ENCODE assay signal across 8 cellular contexts in genomic region chr11:76807206-76807875, GRCh38. TPM values are rescaled to one million over a fixed set of nuclear protein-coding genes. Genes with fewer than 3 reads are reported as not detected.
DNase-seq lines count a peak whose midpoint lies in the region; ATAC-seq and TF ChIP-seq lines count a peak whose summit lies in the region.

No MANE protein-coding gene starts in this region.

- no peak for TF ChIP-seq POLR2A in thyroid gland (IDR thresholded peaks at IDR 0.05)

- no peak overlapping the region for H3K4me3 Mint-ChIP-seq in activated T-helper 1 cell treated with anti-CD3 and anti-CD28 coated beads, Interleukin-12 subunit alpha, Interleukin-12 subunit beta, Interleukin-2, Interleukin-4 antibody, amounts not matched to agents 30 ng/mL and 10 ng/mL and 1 ng/mL, durations not matched to agents 14 hours and 24 hours and 36 hours

- H3K9ac ChIP-seq in neuronal stem cell (ENCODE audit: low read depth, low read length, poor library complexity): no peak overlapping the region

- peak; percentile 92 for DNase-seq in ELF-1 (ENCODE audit: low read depth, low spot score)
- peak; percentile 86 for DNase-seq in KBM-7
- DNase-seq in RWPE2 (ENCODE audit: low spot score): no peak
- peak; percentile 38 for DNase-seq in activated T-helper 1 cell treated with anti-CD3 and anti-CD28 coated beads, Interleukin-12 subunit alpha, Interleukin-12 subunit beta, Interleukin-2, Interleukin-4 antibody, amounts not matched to agents 30 ng/mL and 10 ng/mL and 1 ng/mL, durations not matched to agents 14 hours and 24 hours and 36 hours (ENCODE audit: low spot score)
- peak; percentile 79 for DNase-seq in fibroblast of villous mesenchyme (ENCODE audit: low read depth)
- DNase-seq in neuronal stem cell (ENCODE audit: low spot score): peak; percentile 88
- DNase-seq in thyroid gland: peak; percentile 85 to 90

- no peaks in the 10 kb centered on the region for H3K4me1 ChIP-seq in RWPE2 (ENCODE audit: insufficient read depth, poor library complexity, severe bottlenecking)
- peaks cover 3 to 13% of the 10 kb centered on the region in 2 donors for H3K4me1 ChIP-seq in neuronal stem cell (ENCODE audit: control insufficient read depth in 2 of 2, insufficient read depth in 1 of 2, low read depth in 1 of 2, low read length in 2 of 2)
- peaks cover 5 to 18% of the 10 kb centered on the region in 2 donors for H3K4me1 ChIP-seq in thyroid gland

- no peaks in the 10 kb centered on the region for H3K79me1 ChIP-seq in neuronal stem cell (ENCODE audit: low read depth, low read length)

- no peak overlapping the region for H3K23ac ChIP-seq in neuronal stem cell (ENCODE audit: low read depth, low read length, poor library complexity)

- TF ChIP-seq CTCF in RWPE2 (IDR thresholded peaks at IDR 0.05; ENCODE audit: poor library complexity, severe bottlenecking) (peak; percentile 81), fibroblast of villous mesenchyme (IDR thresholded peaks at IDR 0.05; ENCODE audit: insufficient read depth, low read depth, low read length) (peak; percentile 74), thyroid gland (IDR thresholded peaks at IDR 0.05) (peak; percentile 54 to 78 (median 69))

- H3K4me1 Mint-ChIP-seq in activated T-helper 1 cell treated with anti-CD3 and anti-CD28 coated beads, Interleukin-12 subunit alpha, Interleukin-12 subunit beta, Interleukin-2, Interleukin-4 antibody, amounts not matched to agents 30 ng/mL and 10 ng/mL and 1 ng/mL, durations not matched to agents 14 hours and 24 hours and 36 hours (ENCODE audit: low read depth): peaks cover 43% of the 10 kb centered on the region

- peak overlapping the region; percentile 85 for H2AFZ ChIP-seq in neuronal stem cell (ENCODE audit: low read length)

- ATAC-seq in RWPE2 (ENCODE audit: low read depth): peak; percentile 77
- no peak for ATAC-seq in GM18861 (IDR thresholded peaks at IDR 0.05; ENCODE audit: unreplicated experiment)

- no peak overlapping the region for H2BK15ac ChIP-seq in neuronal stem cell (ENCODE audit: low read length)

- no peak overlapping the region for H2BK120ac ChIP-seq in neuronal stem cell (ENCODE audit: low read depth, low read length)

- H3K9me3 ChIP-seq in RWPE2 (ENCODE audit: severe bottlenecking) (no peaks in the 10 kb centered on the region), neuronal stem cell (replicated peaks in 1 of 2; ENCODE audit: control insufficient read depth in 2 of 2, insufficient read depth in 1 of 2, low read depth in 1 of 2, low read length in 2 of 2) (peaks cover 0 to 2% of the 10 kb centered on the region in 2 donors), thyroid gland (no peaks in the 10 kb centered on the region)

- H3K4me2 ChIP-seq in neuronal stem cell (ENCODE audit: insufficient read depth, low read length, poor library complexity, severe bottlenecking): no peak overlapping the region

- no peak overlapping the region for H3K14ac ChIP-seq in neuronal stem cell (ENCODE audit: low read length)

- no peak overlapping the region for H3K27ac Mint-ChIP-seq in activated T-helper 1 cell treated with anti-CD3 and anti-CD28 coated beads, Interleukin-12 subunit alpha, Interleukin-12 subunit beta, Interleukin-2, Interleukin-4 antibody, amounts not matched to agents 30 ng/mL and 10 ng/mL and 1 ng/mL, durations not matched to agents 14 hours and 24 hours and 36 hours

- H3K27me3 ChIP-seq in RWPE2 (ENCODE audit: insufficient read depth, poor library complexity, severe bottlenecking) (no peaks in the 10 kb centered on the region), neuronal stem cell (ENCODE audit: control insufficient read depth in 3 of 3, insufficient read depth in 3 of 3, low read depth in 1 of 3, low read length in 3 of 3) (no peaks in the 10 kb centered on the region), thyroid gland (no peaks in the 10 kb centered on the region)

- in situ Hi-C loops in KBM-7 (cut with MboI; ENCODE audit: low pct_unique_long_range_greater_than_20kb, low sequenced_read_pairs): no loop called here

- H2BK12ac ChIP-seq in neuronal stem cell (ENCODE audit: low read length): no peak overlapping the region

- H3K36me3 ChIP-seq in RWPE2 (ENCODE audit: low read depth) (no peaks in the 10 kb centered on the region), neuronal stem cell (replicated peaks in 1 of 2; ENCODE audit: control insufficient read depth in 2 of 2, insufficient read depth in 2 of 2, low read length in 2 of 2) (no peaks in the 10 kb centered on the region), thyroid gland (no peaks in the 10 kb centered on the region)

- H2AK5ac ChIP-seq in neuronal stem cell (ENCODE audit: low read depth, low read length): no peak overlapping the region

- WGBS in neuronal stem cell (ENCODE audit: extremely low coverage in 2 of 2, insufficient read length in 2 of 2, insufficient replicate concordance in 1 of 2), 2 donors: no CpG with 5 or more reads among the region's 19 CpGs
- 13 to 19% methylated on average over 19 of the region's 19 CpGs for WGBS in thyroid gland, 2 donors

- H3K4me3 ChIP-seq in RWPE2 (ENCODE audit: severe bottlenecking): no peak overlapping the region
- H3K4me3 ChIP-seq in fibroblast of villous mesenchyme (ENCODE audit: low read depth, low read length): no peak overlapping the region
- H3K4me3 ChIP-seq in neuronal stem cell (ENCODE audit: low read length in 2 of 2): no peak overlapping the region
- no peak overlapping the region for H3K4me3 ChIP-seq in thyroid gland (replicated peaks in 1 of 3)

- H3K36me3 Mint-ChIP-seq in activated T-helper 1 cell treated with anti-CD3 and anti-CD28 coated beads, Interleukin-12 subunit alpha, Interleukin-12 subunit beta, Interleukin-2, Interleukin-4 antibody, amounts not matched to agents 30 ng/mL and 10 ng/mL and 1 ng/mL, durations not matched to agents 14 hours and 24 hours and 36 hours (ENCODE audit: low read depth): no peaks in the 10 kb centered on the region

- H4K8ac ChIP-seq in neuronal stem cell (ENCODE audit: low read depth, low read length): no peak overlapping the region

- peak overlapping the region; percentile 82 for H3K18ac ChIP-seq in neuronal stem cell (ENCODE audit: low read length)

- H2BK5ac ChIP-seq in neuronal stem cell (ENCODE audit: low read length): no peak overlapping the region

- H4K91ac ChIP-seq in neuronal stem cell (ENCODE audit: low read depth, low read length, poor library complexity): no peak overlapping the region

- peaks cover 18% of the 10 kb centered on the region for H3K27me3 Mint-ChIP-seq in activated T-helper 1 cell treated with anti-CD3 and anti-CD28 coated beads, Interleukin-12 subunit alpha, Interleukin-12 subunit beta, Interleukin-2, Interleukin-4 antibody, amounts not matched to agents 30 ng/mL and 10 ng/mL and 1 ng/mL, durations not matched to agents 14 hours and 24 hours and 36 hours (ENCODE audit: insufficient read depth)

- H3K27ac ChIP-seq in RWPE2 (ENCODE audit: poor library complexity, severe bottlenecking): no peak overlapping the region
- H3K27ac ChIP-seq in neuronal stem cell (replicated peaks; ENCODE audit: low read length): no peak overlapping the region
- H3K27ac ChIP-seq in thyroid gland: peak overlapping the region in 1 of 3 donors; percentile 20

- intact Hi-C loops in activated T-helper 1 cell treated with anti-CD3 and anti-CD28 coated beads, Interleukin-12 subunit alpha, Interleukin-12 subunit beta, Interleukin-2, Interleukin-4 antibody, amounts not matched to agents 30 ng/mL and 10 ng/mL and 1 ng/mL, durations not matched to agents 14 hours and 24 hours and 36 hours (cut with micrococcal nuclease): loop anchor here (10.0 kb wide), 1 partner anchor 183 kb away; no protein-coding TSS in a partner anchor
- intact Hi-C loops in thyroid gland (cut with DNase I): loop anchor here (5.0 kb wide), 1 partner anchor 115 kb away; no protein-coding TSS in a partner anchor

- no peak overlapping the region for H3K4ac ChIP-seq in neuronal stem cell (ENCODE audit: low read length)

- no peaks in the 10 kb centered on the region for H3K9me3 Mint-ChIP-seq in activated T-helper 1 cell treated with anti-CD3 and anti-CD28 coated beads, Interleukin-12 subunit alpha, Interleukin-12 subunit beta, Interleukin-2, Interleukin-4 antibody, amounts not matched to agents 30 ng/mL and 10 ng/mL and 1 ng/mL, durations not matched to agents 14 hours and 24 hours and 36 hours

RNA-seq across cellular contexts. Expression of gene TSKU, which starts 24.2 kb away (rescaled TPM):
- 0.91 and 1.1 TPM in 2 replicates for total RNA-seq in activated T-helper 1 cell treated with anti-CD3 and anti-CD28 coated beads, Interleukin-12 subunit alpha, Interleukin-12 subunit beta, Interleukin-2, Interleukin-4 antibody, amounts not matched to agents 30 ng/mL and 10 ng/mL and 1 ng/mL, durations not matched to agents 14 hours and 24 hours and 36 hours
- total RNA-seq in fibroblast of villous mesenchyme (18.6 and 20.9 TPM in 2 replicates), thyroid gland (100 to 1,000 TPM in 2 of 4 donors, 10 to 100 TPM in 2; 95.6 to 152 (median 99.2) TPM)
- polyA plus RNA-seq in neuronal stem cell (2013, experiment 1 of 2): 12.1 TPM
- 11.9 TPM for polyA plus RNA-seq in neuronal stem cell (2013, experiment 2 of 2)

RNA-seq across cellular contexts. Expression of gene ACER3, which starts 53.4 kb away (rescaled TPM):
- total RNA-seq in activated T-helper 1 cell treated with anti-CD3 and anti-CD28 coated beads, Interleukin-12 subunit alpha, Interleukin-12 subunit beta, Interleukin-2, Interleukin-4 antibody, amounts not matched to agents 30 ng/mL and 10 ng/mL and 1 ng/mL, durations not matched to agents 14 hours and 24 hours and 36 hours: 9.9 and 12.2 TPM in 2 replicates
- total RNA-seq in fibroblast of villous mesenchyme (10.0 and 18.6 TPM in 2 replicates), thyroid gland (10 to 100 TPM; 11.5 to 29.3 (median 17.9) TPM)
- 7.2 TPM for polyA plus RNA-seq in neuronal stem cell (2013, experiment 1 of 2)
- polyA plus RNA-seq in neuronal stem cell (2013, experiment 2 of 2): 8.0 TPM
